8 cellular contexts compared by ENCODE assay signal in genomic region chr1:1471389-1472045, GRCh38. TPM values are rescaled to one million over a fixed set of nuclear protein-coding genes. Genes with fewer than 3 reads are reported as not detected.
A peak's percentile ranks its signal among the peaks of the same experiment; 100 is the strongest.
DNase-seq lines count a peak whose midpoint lies in the region; ATAC-seq, FAIRE-seq and TF ChIP-seq lines count a peak whose summit lies in the region.

ATAD3B (plus strand) TSS chr1:1471765; CDS start chr1:1471885, 120 bp downstream.

- peak within 1 kb of the TSS; percentile 82 to 93 for H3K4me3 Mint-ChIP-seq in CD14-positive monocyte

- peak; percentile 15 for FAIRE-seq in HepG2 (lab: Jason Lieb, UNC)

- BruUV-seq in HepG2 (replicated peaks; lab: Mats Ljungman, UMichigan): no TSS peak

- intact Hi-C loops in CD14-positive monocyte (cut with micrococcal nuclease): no loop called here
- intact Hi-C loops in HepG2 (cut with micrococcal nuclease; ENCODE audit: unreplicated experiment): no loop called here

- ATAC-seq in GM19395 (IDR thresholded peaks at IDR 0.05; ENCODE audit: unreplicated experiment): peak; percentile 87
- ATAC-seq in HG03565 (IDR thresholded peaks at IDR 0.05; ENCODE audit: unreplicated experiment): peak; percentile 84
- ATAC-seq in HepG2: peak; percentile 89

- WGBS in HepG2 (ENCODE audit: low lambda C conversion rate): under 1% methylated on average over 18 of the region's 87 CpGs

- H3K27ac ChIP-seq in HepG2 (ENCODE audit: extremely low read length, insufficient read depth, low read length): peak within 1 kb of the TSS; percentile 67

- H3K4me3 ChIP-seq in HepG2 (replicated peaks in 1 of 3; ENCODE audit: insufficient read depth in 1 of 3, low read depth in 2 of 3, low read length in 3 of 3): peak within 1 kb of the TSS; percentile 66 to 77 (median 77)

- H3K79me2 ChIP-seq in HepG2 (ENCODE audit: insufficient read depth, low read length): peaks cover 19% of the 10 kb centered on the region

- DNase-seq in CD14-positive monocyte (ENCODE audit: low spot score) (peak; percentile 85), NCI-H82 (lab: John Stamatoyannopoulos, UW) (peak; percentile 98), dermis blood vessel endothelial cell (peak; percentile 96), HepG2 (ENCODE audit: low spot score) (peak; percentile 87)
- DNase-seq in activated CD4-positive, alpha-beta T cell treated with anti-CD3 and anti-CD28 coated beads, Interleukin-2, amount 50 U/mL, for 48 hours: peak; percentile 96 to 97
- DNase-seq in stimulated activated CD4-positive, alpha-beta T cell treated with anti-CD3 and anti-CD28 coated beads, Interleukin-2, amount 100 ng/mL, for 48 hours: peak; percentile 93 to 94

- H2AFZ ChIP-seq in HepG2 (ENCODE audit: low read length): no peak within 1 kb of the TSS

- H3K36me3 Mint-ChIP-seq in CD14-positive monocyte: peaks cover 1 to 7% of the 10 kb centered on the region in 2 donors

- TF ChIP-seq EP300 in HepG2 (IDR thresholded peaks at IDR 0.05; ENCODE audit: low read depth in 2 of 2, low read length in 2 of 2) (no peak), HepG2 (CRISPR knock-in tag; IDR thresholded peaks at IDR 0.05; ENCODE audit: borderline replicate concordance) (no peak)

- peaks cover 0 to 3% (median 2%) of the 10 kb centered on the region in 3 donors for H3K27me3 Mint-ChIP-seq in CD14-positive monocyte (ENCODE audit: low read depth in 3 of 3)

- no peaks in the 10 kb centered on the region; a peak in 1 of 5 replicates for H3K27me3 ChIP-seq in HepG2 (ENCODE audit: control insufficient read depth in 1 of 2, insufficient read depth in 2 of 2, low read length in 2 of 2)

- peaks cover 22% of the 10 kb centered on the region for H3K4me1 ChIP-seq in HepG2 (ENCODE audit: insufficient read depth, low read length)

- CTCF ChIA-PET in HepG2 (lab: Yijun Ruan, JAX; ENCODE audit: low intra/inter-chr PET ratio, low total read pairs): no interaction called here

- H3K4me2 ChIP-seq in HepG2 (ENCODE audit: low read depth, low read length): peak within 1 kb of the TSS; percentile 88

- peaks cover 0 to 4% (median 0%) of the 10 kb centered on the region in 7 donors for H3K9me3 Mint-ChIP-seq in CD14-positive monocyte

- TF ChIP-seq CTCF in CD14-positive monocyte (IDR thresholded peaks at IDR 0.05) (no peak), HepG2 (CRISPR knock-in tag; IDR thresholded peaks at IDR 0.05) (peak; percentile 27; the same call in 1 of the 2 replicates)

- peak within 1 kb of the TSS; percentile 43 to 94 (median 82) for H3K27ac Mint-ChIP-seq in CD14-positive monocyte

- H3K4me1 Mint-ChIP-seq in CD14-positive monocyte: peaks cover 25% of the 10 kb centered on the region

- no peak for TF ChIP-seq RAD21 in HepG2 (CRISPR knock-in tag; IDR thresholded peaks at IDR 0.05)

- POLR2A ChIA-PET in HepG2 (lab: Yijun Ruan, JAX): no interaction called here

- no peaks in the 10 kb centered on the region for H3K9me3 ChIP-seq in HepG2 (ENCODE audit: low read length)

- peak in 1 of 2 experiments; percentile 63; a peak in 2 of 4 replicates for TF ChIP-seq POLR2A in HepG2 (IDR thresholded peaks at IDR 0.05; ENCODE audit: insufficient read depth in 1 of 2, low read depth in 2 of 2, low read length in 2 of 2)

- peaks cover 4% of the 10 kb centered on the region for H4K20me1 ChIP-seq in HepG2 (ENCODE audit: insufficient read depth, low read length)

- peak within 1 kb of the TSS; percentile 84 for H3K9ac ChIP-seq in HepG2 (ENCODE audit: insufficient read depth, low read depth, low read length)

- peaks cover 0 to 4% of the 10 kb centered on the region in 2 experiments; a peak in 1 of 5 replicates for H3K36me3 ChIP-seq in HepG2 (replicated peaks in 1 of 2; ENCODE audit: control insufficient read depth in 1 of 2, insufficient read depth in 2 of 2, low read length in 2 of 2)

- in situ Hi-C loops in HepG2 (cut with HindIII; ENCODE audit: extremely low pct_ligation_motif_present, low pct_unique_long_range_greater_than_20kb): no loop called here

TF ChIP-seq in HepG2, 621 proteins besides CTCF, POLR2A, EP300 and RAD21 (continues in another document):
- TF ChIP-seq GRHL1 (CRISPR knock-in tag; conservative IDR thresholded peaks at IDR 0.05) (no peak), SP1 (IDR thresholded peaks at IDR 0.05) (no peak), SP1 (CRISPR knock-in tag; IDR thresholded peaks at IDR 0.05) (peak; percentile 84), BCL3 (CRISPR knock-in tag; IDR thresholded peaks at IDR 0.05) (no peak), ZBED4 (CRISPR knock-in tag; IDR thresholded peaks at IDR 0.05; ENCODE audit: borderline replicate concordance) (peak; percentile 51), ETV6 (CRISPR knock-in tag; conservative IDR thresholded peaks at IDR 0.05) (no peak), ZNF121 (CRISPR knock-in tag; IDR thresholded peaks at IDR 0.05) (no peak), PITX1 (CRISPR knock-in tag; IDR thresholded peaks at IDR 0.05) (no peak)

RNA-seq across cellular contexts. Expression of gene ATAD3B, which starts in this region (rescaled TPM):
- polyA plus RNA-seq in CD14-positive monocyte (1 to 10 TPM; 2.3 TPM), HepG2 (2011; rRNA removed) (9.6 and 15.4 TPM in 2 replicates)
- total RNA-seq in dermis blood vessel endothelial cell (15.0 and 21.7 TPM in 2 replicates), HepG2 (2016; rRNA removed; fragmentation: Illumina TruSeq; extraction: Trizol) (21.1 and 31.1 TPM in 2 replicates)
- 26.1 and 27.7 TPM in 2 replicates for total RNA-seq in HepG2 (2016; cell fraction: cytosol; rRNA removed; fragmentation: Illumina TruSeq; extraction: Trizol; ENCODE audit: low read depth)
- 19.1 and 31.9 TPM in 2 replicates for total RNA-seq in HepG2 (2016; cell fraction: insoluble cytoplasmic fraction; rRNA removed; fragmentation: Illumina TruSeq; extraction: Trizol)
- total RNA-seq in HepG2 (2016; cell fraction: membrane; rRNA removed; fragmentation: Illumina TruSeq; extraction: Trizol): 24.8 and 25.7 TPM in 2 replicates
- 28.8 and 34.2 TPM in 2 replicates for total RNA-seq in HepG2 (2016; cell fraction: nucleus; rRNA removed; fragmentation: Illumina TruSeq; extraction: Trizol)
- polyA plus RNA-seq in HepG2 (2011; cell fraction: cytosol; rRNA removed): 7.3 and 12.3 TPM in 2 replicates
- 82.9 and 84.6 TPM in 2 replicates for polyA plus RNA-seq in HepG2 (2011; cell fraction: nucleus; rRNA removed)
- polyA plus RNA-seq in HepG2 (2012): 9.1 and 14.3 TPM in 2 replicates
- 11.2 and 12.2 TPM in 2 replicates for polyA plus RNA-seq in HepG2 (2016; cell fraction: cytosol; fragmentation: Illumina TruSeq; extraction: Trizol; ENCODE audit: low read depth)
- 22.1 and 23.9 TPM in 2 replicates for polyA plus RNA-seq in HepG2 (2016; cell fraction: insoluble cytoplasmic fraction; fragmentation: Illumina TruSeq; extraction: Trizol; ENCODE audit: low read depth)
- polyA plus RNA-seq in HepG2 (2016; cell fraction: membrane; fragmentation: Illumina TruSeq; extraction: Trizol; ENCODE audit: low read depth): 16.4 and 18.0 TPM in 2 replicates
- polyA plus RNA-seq in HepG2 (2016; cell fraction: nucleus; fragmentation: Illumina TruSeq; extraction: Trizol; ENCODE audit: insufficient read depth, low read depth): 108 and 128 TPM in 2 replicates
- 15.4 and 54.9 TPM in 2 replicates for polyA minus RNA-seq in HepG2 (2011; rRNA and poly(A)+ RNA removed; ENCODE audit: low replicate concordance)
- 8.0 and 10.3 TPM in 2 replicates for polyA minus RNA-seq in HepG2 (2011; cell fraction: cytosol; rRNA and poly(A)+ RNA removed)
- 18.0 and 21.1 TPM in 2 replicates for polyA minus RNA-seq in HepG2 (2011; cell fraction: nucleus; rRNA and poly(A)+ RNA removed)

Comparison
In these comparisons a context has a peak if more than half of its experiments do, and no peak if none do; other contexts are left out.
1. Peak in every context shown above with its lines: DNase-seq, ATAC-seq, H3K4me3 ChIP-seq and H3K27ac ChIP-seq.